ENCODE assay signal across 1 cellular context in genomic region chr5:87053134-87053533, GRCh38.
TF ChIP-seq lines count a peak whose summit lies in the region.

No MANE protein-coding gene starts in this region.

TF ChIP-seq in SK-N-SH, 30 proteins besides CTCF, POLR2A, EP300 and RAD21 (continued from another document):
- TF ChIP-seq MAX (IDR thresholded peaks at IDR 0.05; ENCODE audit: low read depth) = no peak
- TF ChIP-seq EZH2phosphoT487 (IDR thresholded peaks at IDR 0.05; ENCODE audit: borderline replicate concordance, low read depth) = no peak
- TF ChIP-seq RXRA (IDR thresholded peaks at IDR 0.05; ENCODE audit: borderline replicate concordance, low read depth) = no peak
- TF ChIP-seq SMC3 (IDR thresholded peaks at IDR 0.05; ENCODE audit: low read depth, low read length) = no peak
- TF ChIP-seq TAF1 (IDR thresholded peaks at IDR 0.05; ENCODE audit: borderline replicate concordance, low read depth, low read length) = no peak
- TF ChIP-seq RFX5 (IDR thresholded peaks at IDR 0.05; ENCODE audit: low read length) = no peak
- TF ChIP-seq FOXJ3 (CRISPR knock-in tag; IDR thresholded peaks at IDR 0.05) = no peak
- TF ChIP-seq YY1 (IDR thresholded peaks at IDR 0.05; ENCODE audit: low read depth) = no peak
- no peak for TF ChIP-seq TCF12 (IDR thresholded peaks at IDR 0.05)
